In the genomic region with DNA sequence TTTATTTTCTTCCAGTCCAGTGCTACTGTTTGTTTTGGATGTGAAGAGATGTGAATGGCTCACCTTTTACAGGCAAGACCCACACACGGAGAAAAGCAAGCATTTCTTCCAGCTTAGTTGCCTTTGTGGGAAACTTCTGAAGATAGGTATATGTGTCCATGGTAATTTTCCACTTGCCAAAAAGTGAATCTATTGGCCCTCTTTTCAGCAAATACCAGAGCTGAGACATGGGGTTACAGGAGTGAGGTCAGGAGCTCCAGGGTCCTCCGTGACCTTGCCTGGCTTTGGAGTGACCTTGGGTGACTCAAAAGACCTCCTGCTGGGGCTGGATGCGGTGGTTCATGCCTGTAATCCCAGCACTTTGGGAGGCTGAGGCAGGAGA, we compare ENCODE assay signal across 13 cellular contexts.
DNase-seq lines count a peak whose midpoint lies in the region; ATAC-seq, FAIRE-seq and TF ChIP-seq lines count a peak whose summit lies in the region.
"Had no signal": no experiment of that assay in that cellular context is flagged by ENCODE, and none has a peak within 500 bp of the region (broad histone marks: within the 10 kb centered on the region; RNA-seq: fewer than 3 reads in every experiment).

No MANE protein-coding gene starts in this region.

- dilution Hi-C loops in endothelial cell of umbilical vein (cut with MboI; ENCODE audit: extremely low pct_ligation_motif_present, low sequenced_read_pairs), result no loop called here

- H3K27ac Mint-ChIP-seq in activated T-cell treated with anti-CD3 and anti-CD28 coated beads, Interleukin-2, amount 50 U/mL, for 72 hours, result no peak overlapping the region
- H3K27ac Mint-ChIP-seq in stimulated activated naive CD8-positive, alpha-beta T cell treated with anti-CD3 and anti-CD28 coated beads, Interleukin-15, amount 100 ng/mL, for 72 hours, result peak overlapping the region in 1 of 2 donors; percentile 6
- H3K27ac Mint-ChIP-seq: endodermal cell had no signal

- no peak for ATAC-seq in activated T-cell treated with anti-CD3 and anti-CD28 coated beads, Interleukin-2, amount 50 U/mL, for 72 hours (replicated peaks in 1 of 2)
- ATAC-seq in stimulated activated naive CD8-positive, alpha-beta T cell treated with anti-CD3 and anti-CD28 coated beads, Interleukin-15, amount 100 ng/mL, for 72 hours, result no peak
- no peak for ATAC-seq in activated CD4-positive, CD25-positive, alpha-beta regulatory T cell treated with anti-CD3 and anti-CD28 coated beads, Interleukin-2, amount 50 U/mL, for 24 hours

- H3K4me1 Mint-ChIP-seq in activated T-cell treated with anti-CD3 and anti-CD28 coated beads, Interleukin-2, amount 50 U/mL, for 72 hours (ENCODE audit: low read depth), result peaks cover 39% of the 10 kb centered on the region
- H3K4me1 Mint-ChIP-seq in stimulated activated naive CD8-positive, alpha-beta T cell treated with anti-CD3 and anti-CD28 coated beads, Interleukin-15, amount 100 ng/mL, for 72 hours, result peaks cover 56% of the 10 kb centered on the region

- no peaks in the 10 kb centered on the region for H3K9me3 ChIP-seq in Peyer's patch
- no peaks in the 10 kb centered on the region for H3K9me3 ChIP-seq in endothelial cell of umbilical vein (replicated peaks; ENCODE audit: control insufficient read depth, insufficient read depth, low read length)
- H3K9me3 ChIP-seq: ascending aorta, neutrophil had no signal

- TF ChIP-seq POLR2A in Peyer's patch (IDR thresholded peaks at IDR 0.05) (no peak), endothelial cell of umbilical vein (IDR thresholded peaks at IDR 0.05; ENCODE audit: low read depth, low read length) (no peak)

- no peaks in the 10 kb centered on the region for H3K36me3 Mint-ChIP-seq in activated T-cell treated with anti-CD3 and anti-CD28 coated beads, Interleukin-2, amount 50 U/mL, for 72 hours (ENCODE audit: insufficient read depth in 2 of 2)

- H3K27me3 ChIP-seq in Peyer's patch (no peaks in the 10 kb centered on the region), endothelial cell of umbilical vein (ENCODE audit: control insufficient read depth in 2 of 2, insufficient read depth in 2 of 2, low read length in 2 of 2) (no peaks in the 10 kb centered on the region)
- H3K27me3 ChIP-seq: ascending aorta had no signal

- BruUV-seq in endothelial cell of umbilical vein (replicated peaks; lab: Mats Ljungman, UMichigan), result no TSS peak

- no peak for DNase-seq in activated T-cell treated with anti-CD3 and anti-CD28 coated beads, Interleukin-2, amount 50 U/mL, for 72 hours
- no peak for DNase-seq in activated T-cell treated with anti-CD3 and anti-CD28 coated beads, Interleukin-2, amount 50 U/mL, for 48 hours
- no peak for DNase-seq in Peyer's patch
- no peak for DNase-seq in endothelial cell of umbilical vein (ENCODE audit: low read depth, low spot score)
- DNase-seq in stimulated activated naive CD8-positive, alpha-beta T cell treated with anti-CD3 and anti-CD28 coated beads, Interleukin-15, amount 100 ng/mL, for 72 hours, result no peak
- DNase-seq in NCI-H2227 (lab: John Stamatoyannopoulos, UW; ENCODE audit: unreplicated experiment), result no peak
- DNase-seq in cortex of kidney (lab: John Stamatoyannopoulos, UW), result no peak
- DNase-seq: glutamatergic neuron, NCI-H187 had no signal

- peak overlapping the region; percentile 79 for H3K4me2 ChIP-seq in endothelial cell of umbilical vein (ENCODE audit: insufficient read depth, low read length)

- H3K4me3 ChIP-seq in Peyer's patch (no peak overlapping the region), endothelial cell of umbilical vein (replicated peaks in 1 of 3; ENCODE audit: insufficient read depth in 1 of 3, low read depth in 1 of 3, low read length in 3 of 3) (no peak overlapping the region)
- H3K4me3 ChIP-seq: ascending aorta had no signal

- FAIRE-seq in endothelial cell of umbilical vein (lab: Jason Lieb, UNC), result no peak

- no peaks in the 10 kb centered on the region for H3K79me2 ChIP-seq in endothelial cell of umbilical vein (ENCODE audit: control insufficient read depth, insufficient read depth, low read length)

- H3K4me1 ChIP-seq in Peyer's patch (peaks cover 0 to 12% (median 7%) of the 10 kb centered on the region in 4 donors), endothelial cell of umbilical vein (ENCODE audit: control insufficient read depth, extremely low read depth, insufficient read depth, low read length) (peaks cover 23% of the 10 kb centered on the region)
- H3K4me1 ChIP-seq: ascending aorta had no signal

- POLR2A ChIA-PET in endothelial cell of umbilical vein (lab: Charles Lee), result interaction anchor here (0.6 kb wide), 1 partner anchor 531 kb away, joined by 3 read pairs; no protein-coding TSS in a partner anchor

- no peak overlapping the region for H3K9ac ChIP-seq in endothelial cell of umbilical vein (replicated peaks; ENCODE audit: extremely low read depth, insufficient read depth, low read length)

- H3K27me3 Mint-ChIP-seq in activated T-cell treated with anti-CD3 and anti-CD28 coated beads, Interleukin-2, amount 50 U/mL, for 72 hours (ENCODE audit: low read depth), result no peaks in the 10 kb centered on the region
- no peaks in the 10 kb centered on the region for H3K27me3 Mint-ChIP-seq in stimulated activated naive CD8-positive, alpha-beta T cell treated with anti-CD3 and anti-CD28 coated beads, Interleukin-15, amount 100 ng/mL, for 72 hours

- TF ChIP-seq CTCF in Peyer's patch (IDR thresholded peaks at IDR 0.05) (no peak), endothelial cell of umbilical vein (IDR thresholded peaks at IDR 0.05; ENCODE audit: extremely low read depth in 1 of 2, insufficient read depth in 1 of 2, low read depth in 1 of 2, low read length in 2 of 2) (no peak)

- no peak overlapping the region for H2AFZ ChIP-seq in endothelial cell of umbilical vein (ENCODE audit: low read depth, low read length)

- H3K36me3 ChIP-seq in Peyer's patch (no peaks in the 10 kb centered on the region), endothelial cell of umbilical vein (ENCODE audit: control insufficient read depth in 2 of 2, extremely low read depth in 1 of 2, insufficient read depth in 2 of 2, low read length in 2 of 2) (no peaks in the 10 kb centered on the region)
- H3K36me3 ChIP-seq: neutrophil had no signal

- no peaks in the 10 kb centered on the region for H3K9me3 Mint-ChIP-seq in activated T-cell treated with anti-CD3 and anti-CD28 coated beads, Interleukin-2, amount 50 U/mL, for 72 hours
- H3K9me3 Mint-ChIP-seq in stimulated activated naive CD8-positive, alpha-beta T cell treated with anti-CD3 and anti-CD28 coated beads, Interleukin-15, amount 100 ng/mL, for 72 hours, result no peaks in the 10 kb centered on the region
- H3K9me3 Mint-ChIP-seq: endodermal cell had no signal

- intact Hi-C loops in endothelial cell of umbilical vein (cut with micrococcal nuclease), result loop anchor here (5.0 kb wide), 2 partner anchors 470 to 525 kb away; no protein-coding TSS in a partner anchor

- no peaks in the 10 kb centered on the region for H3K9me1 ChIP-seq in endothelial cell of umbilical vein (replicated peaks; ENCODE audit: control insufficient read depth, extremely low read depth, insufficient read depth, low read length)

- CTCF ChIA-PET in endothelial cell of umbilical vein (lab: Charles Lee), result interaction anchor here (1.1 to 2.0 kb wide), 5 partner anchors 14 to 339 kb away, joined by 3 to 9 read pairs (median 5); no protein-coding TSS in a partner anchor

- H4K20me1 ChIP-seq in endothelial cell of umbilical vein (replicated peaks; ENCODE audit: control insufficient read depth, extremely low read depth, insufficient read depth, low read length), result no peaks in the 10 kb centered on the region

- H3K4me3 Mint-ChIP-seq in activated T-cell treated with anti-CD3 and anti-CD28 coated beads, Interleukin-2, amount 50 U/mL, for 72 hours, result peak overlapping the region; percentile 63 to 64
- H3K4me3 Mint-ChIP-seq in stimulated activated naive CD8-positive, alpha-beta T cell treated with anti-CD3 and anti-CD28 coated beads, Interleukin-15, amount 100 ng/mL, for 72 hours, result peak overlapping the region; percentile 63 to 66
- H3K4me3 Mint-ChIP-seq: endodermal cell had no signal

- peak overlapping the region in 3 of 4 donors; percentile 19 to 79 (median 48) for H3K27ac ChIP-seq in Peyer's patch
- H3K27ac ChIP-seq in endothelial cell of umbilical vein (ENCODE audit: insufficient read depth, low read depth, low read length), result no peak overlapping the region
- H3K27ac ChIP-seq: ascending aorta, neutrophil had no signal

TF ChIP-seq in endothelial cell of umbilical vein, 7 proteins besides CTCF, POLR2A, EP300 and RAD21:
- no peak for TF ChIP-seq MYC (IDR thresholded peaks at IDR 0.05; ENCODE audit: low read depth, low read length)
